In the genomic region with DNA sequence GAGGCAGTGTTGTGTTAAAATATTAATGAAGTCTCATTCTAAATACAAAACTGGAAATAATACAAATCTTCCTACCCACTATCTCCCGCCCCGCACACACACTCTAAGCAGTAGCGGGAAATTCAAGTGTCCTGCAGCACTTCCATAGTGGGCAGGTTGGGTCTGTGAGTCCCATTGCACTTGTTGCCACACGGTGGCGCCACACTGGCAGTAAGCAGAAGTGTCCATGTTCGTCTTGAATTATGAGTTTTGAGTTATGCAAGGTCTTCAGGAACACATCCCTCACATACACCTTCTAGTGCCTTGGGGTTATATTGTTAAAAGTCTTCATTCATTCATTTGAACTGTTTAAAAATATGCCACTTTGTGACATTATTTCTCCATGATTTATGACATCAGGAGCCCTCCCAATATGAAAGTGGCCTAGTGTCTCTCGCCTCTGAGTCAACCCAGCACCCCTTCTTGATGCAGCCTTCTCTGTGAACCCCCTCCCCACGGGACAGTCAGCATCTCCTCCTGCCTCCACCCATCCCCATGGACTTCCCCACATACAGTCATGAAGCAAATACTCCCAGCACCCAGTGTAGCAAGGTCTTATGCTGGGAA, we compare ENCODE assay signal across 7 cellular contexts. TPM values are rescaled to one million over a fixed set of nuclear protein-coding genes. Genes with fewer than 3 reads are reported as not detected.
A peak's percentile ranks its signal among the peaks of the same experiment; 100 is the strongest.
DNase-seq lines count a peak whose midpoint lies in the region; ATAC-seq and TF ChIP-seq lines count a peak whose summit lies in the region.

No MANE protein-coding gene starts in this region.

- DNase-seq in LHCN-M2 (ENCODE audit: low read depth) (peak; percentile 41), WTC11 (ENCODE audit: low spot score) (peak; percentile 64), cerebellar cortex (ENCODE audit: low spot score) (peak; percentile 36), lung (ENCODE audit: low spot score) (peak; percentile 46), NCI-H1694 (lab: John Stamatoyannopoulos, UW) (no peak)
- DNase-seq in stimulated activated effector memory CD8-positive, alpha-beta T cell treated with anti-CD3 and anti-CD28 coated beads, Interleukin-12 subunit alpha, Interleukin-12 subunit beta, amount 100 ng/mL, for 72 hours (ENCODE audit: low spot score in 2 of 2) = peak; percentile 20 to 65

- no peak overlapping the region for H3K4me3 ChIP-seq in lung

- H3K36me3 ChIP-seq in lung (ENCODE audit: control insufficient read depth in 2 of 2, insufficient read depth in 2 of 2, low read length in 2 of 2) = no peaks in the 10 kb centered on the region

- H3K9me3 Mint-ChIP-seq in WTC11 = no peaks in the 10 kb centered on the region
- H3K9me3 Mint-ChIP-seq in stimulated activated effector memory CD8-positive, alpha-beta T cell treated with anti-CD3 and anti-CD28 coated beads, Interleukin-12 subunit alpha, Interleukin-12 subunit beta, amount 100 ng/mL, for 72 hours = no peaks in the 10 kb centered on the region

- H3K27me3 Mint-ChIP-seq in WTC11 (ENCODE audit: low read depth) = peaks cover 20% of the 10 kb centered on the region

- no peak overlapping the region for H3K27ac ChIP-seq in lung (ENCODE audit: low read depth in 1 of 2, low read length in 1 of 2)

- no peaks in the 10 kb centered on the region for H3K9me3 ChIP-seq in lung (ENCODE audit: control insufficient read depth in 2 of 2, insufficient read depth in 1 of 2, low read length in 1 of 2)

- no peak overlapping the region for H3K27ac Mint-ChIP-seq in WTC11
- H3K27ac Mint-ChIP-seq in stimulated activated effector memory CD8-positive, alpha-beta T cell treated with anti-CD3 and anti-CD28 coated beads, Interleukin-12 subunit alpha, Interleukin-12 subunit beta, amount 100 ng/mL, for 72 hours = no peak overlapping the region

- H3K36me3 Mint-ChIP-seq in WTC11 = no peaks in the 10 kb centered on the region
- no peaks in the 10 kb centered on the region for H3K36me3 Mint-ChIP-seq in stimulated activated effector memory CD8-positive, alpha-beta T cell treated with anti-CD3 and anti-CD28 coated beads, Interleukin-12 subunit alpha, Interleukin-12 subunit beta, amount 100 ng/mL, for 72 hours

- TF ChIP-seq CTCF in GM12873 (IDR thresholded peaks at IDR 0.05; ENCODE audit: insufficient read depth, low read depth, low read length, missing control alignments) (peak; percentile 94), WTC11 (IDR thresholded peaks at IDR 0.05) (peak; percentile 83), lung (IDR thresholded peaks at IDR 0.05; ENCODE audit: control extremely low read depth, extremely low read depth) (peak; percentile 44)

- peak; percentile 81 for ATAC-seq in WTC11
- peak; percentile 83 for ATAC-seq in lung (ENCODE audit: insufficient read depth, low FRiP score)
- peak; percentile 74 for ATAC-seq in stimulated activated effector memory CD8-positive, alpha-beta T cell treated with anti-CD3 and anti-CD28 coated beads, Interleukin-12 subunit alpha, Interleukin-12 subunit beta, amount 100 ng/mL, for 72 hours

- H3K4me3 Mint-ChIP-seq in WTC11 = no peak overlapping the region
- H3K4me3 Mint-ChIP-seq in stimulated activated effector memory CD8-positive, alpha-beta T cell treated with anti-CD3 and anti-CD28 coated beads, Interleukin-12 subunit alpha, Interleukin-12 subunit beta, amount 100 ng/mL, for 72 hours = no peak overlapping the region

- CTCF ChIA-PET in WTC11 (lab: Charles Lee) = interaction anchor here (0.7 to 2.1 kb wide), 2 partner anchors 9 to 11 kb away, joined by 3 to 6 read pairs; no protein-coding TSS in a partner anchor

- peaks cover 7% of the 10 kb centered on the region for H3K4me1 Mint-ChIP-seq in WTC11
- H3K4me1 Mint-ChIP-seq in stimulated activated effector memory CD8-positive, alpha-beta T cell treated with anti-CD3 and anti-CD28 coated beads, Interleukin-12 subunit alpha, Interleukin-12 subunit beta, amount 100 ng/mL, for 72 hours = peaks cover 5% of the 10 kb centered on the region

- POLR2A ChIA-PET in WTC11 (lab: Charles Lee) = no interaction called here

- 32 to 34% methylated on average over 8 of the region's 8 CpGs for WGBS in lung, 2 donors

- H3K27me3 ChIP-seq in lung (ENCODE audit: control insufficient read depth, insufficient read depth) = no peaks in the 10 kb centered on the region

- no peaks in the 10 kb centered on the region for H3K4me1 ChIP-seq in lung (ENCODE audit: control insufficient read depth in 2 of 2, insufficient read depth in 2 of 2, low read length in 2 of 2)

TF ChIP-seq in WTC11, 78 proteins besides CTCF, POLR2A, EP300 and RAD21:
- TF ChIP-seq ZBTB21 (CRISPR knock-in tag; IDR thresholded peaks at IDR 0.05; ENCODE audit: borderline replicate concordance) = no peak
- no peak for TF ChIP-seq CDX4 (CRISPR knock-in tag; IDR thresholded peaks at IDR 0.05; ENCODE audit: borderline replicate concordance)
- no peak for TF ChIP-seq TP53 (CRISPR knock-in tag; IDR thresholded peaks at IDR 0.05)
- no peak for TF ChIP-seq ZNF121 (CRISPR knock-in tag; IDR thresholded peaks at IDR 0.05)
- no peak for TF ChIP-seq TCF7 (CRISPR knock-in tag; IDR thresholded peaks at IDR 0.05; ENCODE audit: low read depth)
- TF ChIP-seq SMAD4 (CRISPR knock-in tag; IDR thresholded peaks at IDR 0.05) = no peak
- TF ChIP-seq NFYB (CRISPR knock-in tag; conservative IDR thresholded peaks at IDR 0.05; ENCODE audit: low read depth) = no peak
- TF ChIP-seq ETV6 (CRISPR knock-in tag; IDR thresholded peaks at IDR 0.05) = no peak

RNA-seq across cellular contexts. Expression of gene CCDC174, which starts 17.6 kb away (rescaled TPM):
- total RNA-seq in LHCN-M2 (2014; rRNA removed) = 10.2 and 13.5 TPM in 2 replicates
- 6.5 TPM for polyA plus RNA-seq in LHCN-M2 (2012)
- total RNA-seq in WTC11 (2021) = 11.3 to 16.0 TPM (median 13.8 TPM) in 3 replicates
- total RNA-seq in lung = 10 to 100 TPM; 17.1 to 25.0 TPM
- 10 to 100 TPM; 11.7 to 22.3 TPM for polyA plus RNA-seq in lung

RNA-seq across cellular contexts. Expression of gene C3orf20, which starts 41.0 kb away (rescaled TPM):
- total RNA-seq in LHCN-M2 (2014; rRNA removed) (not detected in 2 replicates), WTC11 (2021) (not detected in 3 replicates), lung (under 1 TPM; 0.12 to 0.14 TPM)
- polyA plus RNA-seq in LHCN-M2 (2012) = not detected
- under 1 TPM in 1 of 2 donors, not detected in 1; 0.03 TPM for polyA plus RNA-seq in lung

Comparison
In these comparisons a context has a peak if more than half of its experiments do, and no peak if none do; other contexts are left out.
1. CTCF ChIP-seq: peak in every context shown above with its lines; median percentile 94 in GM12873; 83 in WTC11; 44 in lung.